Comparison of ENCODE assay signal across 18 cellular contexts in genomic region chr5:36273809-36274526, GRCh38. TPM values are rescaled to one million over a fixed set of nuclear protein-coding genes. Genes with fewer than 3 reads are reported as not detected.
DNase-seq lines count a peak whose midpoint lies in the region; TF ChIP-seq lines count a peak whose summit lies in the region.
"Had no signal": no experiment of that assay in that cellular context is flagged by ENCODE, and none has a peak within 500 bp of the region (broad histone marks: within the 10 kb centered on the region; RNA-seq: fewer than 3 reads in every experiment).

No MANE protein-coding gene starts in this region.

- no peaks in the 10 kb centered on the region for H3K27me3 Mint-ChIP-seq in nephron progenitor cell (ENCODE audit: low read depth, poor library complexity)
- H3K27me3 Mint-ChIP-seq in H9 (ENCODE audit: low read depth), result no peaks in the 10 kb centered on the region; the same call in 1 of the 2 replicates
- H3K27me3 Mint-ChIP-seq in Caco-2 (ENCODE audit: insufficient read depth, unreplicated experiment), result no peaks in the 10 kb centered on the region
- H3K27me3 Mint-ChIP-seq: activated B cell treated with CpG ODN at 0.5 μM for 24 hours had no signal

- H3K4me1 Mint-ChIP-seq in nephron progenitor cell (peaks cover 8% of the 10 kb centered on the region), H9 (peaks cover 6 to 9% of the 10 kb centered on the region in 2 experiments), Caco-2 (ENCODE audit: low read depth, unreplicated experiment) (no peaks in the 10 kb centered on the region)
- H3K4me1 Mint-ChIP-seq: naive thymus-derived CD8-positive, alpha-beta T cell had no signal

- H3K56ac ChIP-seq in H9 (ENCODE audit: insufficient read length, low read depth, low read length), result no peak overlapping the region

- H2BK15ac ChIP-seq in H9 (ENCODE audit: low read depth, low read length), result no peak overlapping the region

- H3K9me3 Mint-ChIP-seq in nephron progenitor cell (no peaks in the 10 kb centered on the region), H9 (no peaks in the 10 kb centered on the region), Caco-2 (ENCODE audit: unreplicated experiment) (no peaks in the 10 kb centered on the region)
- H3K9me3 Mint-ChIP-seq: naive thymus-derived CD8-positive, alpha-beta T cell; T-helper 1 cell treated with Interleukin-12 subunit alpha and Interleukin-12 subunit beta and Interleukin-4 antibody, amounts not matched to agents 30 μg/mL and 1 μg/mL, for 36 hours had no signal

- no peak overlapping the region for H3K4me2 ChIP-seq in H9 (ENCODE audit: insufficient read depth, insufficient read length, low read length)

- POLR2A ChIA-PET in Caco-2 (lab: Charles Lee), result no interaction called here

- H3K27ac Mint-ChIP-seq in nephron progenitor cell (peak overlapping the region; percentile 74), H9 (no peak overlapping the region), Caco-2 (ENCODE audit: unreplicated experiment) (no peak overlapping the region)
- H3K27ac Mint-ChIP-seq: activated B cell treated with CpG ODN at 0.5 μM for 24 hours; naive thymus-derived CD8-positive, alpha-beta T cell; T-helper 1 cell treated with Interleukin-12 subunit alpha and Interleukin-12 subunit beta and Interleukin-4 antibody, amounts not matched to agents 30 μg/mL and 1 μg/mL, for 36 hours had no signal

- no peak overlapping the region for H4K5ac ChIP-seq in H9 (ENCODE audit: insufficient read length, low read depth, low read length)

- DNase-seq in GF-D8 (lab: John Stamatoyannopoulos, UW) (peak; percentile 17), NB4 (ENCODE audit: low read depth) (peak; percentile 72), nephron progenitor cell (no peak), H9 (no peak), DMS53 treated with DMSO at 0.1 percent for 48 hours (lab: John Stamatoyannopoulos, UW; ENCODE audit: unreplicated experiment) (no peak), Caco-2 (no peak)
- no peak for DNase-seq in activated CD4-positive, alpha-beta T cell treated with anti-CD3 and anti-CD28 coated beads, Interleukin-2, amount 50 U/mL, for 1 hour
- DNase-seq: activated B cell treated with CpG ODN at 0.5 μM for 24 hours; activated CD8-positive, alpha-beta memory T cell treated with anti-CD3 and anti-CD28 coated beads for 24 hours; EL; mammary epithelial cell; naive thymus-derived CD8-positive, alpha-beta T cell; NCI-H1092; NCI-H69 had no signal

- no peak overlapping the region for H2BK12ac ChIP-seq in H9 (ENCODE audit: insufficient read length, low read depth, low read length)

- H2BK20ac ChIP-seq in H9 (ENCODE audit: low read depth, low read length, poor library complexity, severe bottlenecking), result no peak overlapping the region

- H2BK5ac ChIP-seq in H9 (ENCODE audit: insufficient read length, low read length), result no peak overlapping the region

- intact Hi-C loops in Caco-2 (cut with micrococcal nuclease; ENCODE audit: unreplicated experiment), result no loop called here

- no peak overlapping the region for H3K4me3 Mint-ChIP-seq in nephron progenitor cell
- no peak overlapping the region for H3K4me3 Mint-ChIP-seq in H9
- no peak overlapping the region for H3K4me3 Mint-ChIP-seq in Caco-2 (ENCODE audit: unreplicated experiment)
- H3K4me3 Mint-ChIP-seq: activated B cell treated with CpG ODN at 0.5 μM for 24 hours; naive thymus-derived CD8-positive, alpha-beta T cell; T-helper 1 cell treated with Interleukin-12 subunit alpha and Interleukin-12 subunit beta and Interleukin-4 antibody, amounts not matched to agents 30 μg/mL and 1 μg/mL, for 36 hours had no signal

- no peaks in the 10 kb centered on the region for H3K79me1 ChIP-seq in H9 (ENCODE audit: insufficient read depth, low read depth, low read length, poor library complexity, severe bottlenecking)

- H3T11ph ChIP-seq in H9 (ENCODE audit: low read length), result no peak overlapping the region

- no peaks in the 10 kb centered on the region for H3K79me2 ChIP-seq in H9 (ENCODE audit: insufficient read depth, low read length)

- H3K23ac ChIP-seq in H9 (ENCODE audit: insufficient read length, low read depth, low read length), result no peak overlapping the region

- H2AFZ ChIP-seq in H9 (ENCODE audit: low read length), result no peak overlapping the region

- no peak overlapping the region for H4K8ac ChIP-seq in H9 (replicated peaks; ENCODE audit: insufficient read length, low read depth, low read length)

- WGBS in H9 (ENCODE audit: extremely low coverage, insufficient read length, low lambda C conversion rate), result no CpG with 5 or more reads among the region's 6 CpGs

- H3K9ac ChIP-seq in H9 (ENCODE audit: extremely low read depth, insufficient read length, low read length), result no peak overlapping the region

- no peaks in the 10 kb centered on the region for H3K36me3 ChIP-seq in Caco-2 (ENCODE audit: control insufficient read depth, insufficient read depth, low read length)
- H3K36me3 ChIP-seq: breast epithelium had no signal

- no peak overlapping the region for H3K18ac ChIP-seq in H9 (ENCODE audit: insufficient read length, low read depth, low read length)

- H2AK5ac ChIP-seq in H9 (ENCODE audit: insufficient read length, low read length), result no peak overlapping the region

- H4K20me1 ChIP-seq in H9 (ENCODE audit: control insufficient read depth, insufficient read depth, insufficient read length), result no peaks in the 10 kb centered on the region

- H3K27me3 ChIP-seq in H9 (ENCODE audit: insufficient read depth, low read length) (no peaks in the 10 kb centered on the region), Caco-2 (replicated peaks; ENCODE audit: control insufficient read depth, insufficient read depth, low read length) (no peaks in the 10 kb centered on the region)
- H3K27me3 ChIP-seq: breast epithelium had no signal

- no peaks in the 10 kb centered on the region for H3K9me3 ChIP-seq in H9 (ENCODE audit: control insufficient read depth, low read depth, low read length)
- no peaks in the 10 kb centered on the region for H3K9me3 ChIP-seq in Caco-2
- H3K9me3 ChIP-seq: breast epithelium had no signal

- no peak overlapping the region for H2BK120ac ChIP-seq in H9 (ENCODE audit: low read depth, low read length, poor library complexity, severe bottlenecking)

- H3K4me1 ChIP-seq in H9 (ENCODE audit: insufficient read depth, low read length) (no peaks in the 10 kb centered on the region), Caco-2 (no peaks in the 10 kb centered on the region)
- H3K4me1 ChIP-seq: breast epithelium had no signal

- H4K91ac ChIP-seq in H9 (ENCODE audit: insufficient read length, low read depth, low read length), result no peak overlapping the region

- TF ChIP-seq POLR2A in NB4 (IDR thresholded peaks at IDR 0.05; ENCODE audit: extremely low read depth, insufficient read length), result no peak

- BruUV-seq in Caco-2 (replicated peaks; lab: Mats Ljungman, UMichigan), result no TSS peak

- TF ChIP-seq CTCF in NB4 (IDR thresholded peaks at IDR 0.05; ENCODE audit: low read depth, low read length), result no peak
- no peak for TF ChIP-seq CTCF in nephron progenitor cell (IDR thresholded peaks at IDR 0.05)
- TF ChIP-seq CTCF in H9 (conservative IDR thresholded peaks at IDR 0.05), result no peak
- no peak for TF ChIP-seq CTCF in Caco-2 (IDR thresholded peaks at IDR 0.05; ENCODE audit: insufficient read depth in 1 of 2, low read depth in 1 of 2, low read length in 1 of 2, severe bottlenecking in 1 of 2, unreplicated experiment in 1 of 2)

- no peaks in the 10 kb centered on the region for H3K23me2 ChIP-seq in H9 (ENCODE audit: insufficient read length, low read depth, low read length, poor library complexity, severe bottlenecking)

- CTCF ChIA-PET in Caco-2 (lab: Charles Lee), result no interaction called here

- no peaks in the 10 kb centered on the region for H3K36me3 Mint-ChIP-seq in nephron progenitor cell (ENCODE audit: low read depth)
- no peaks in the 10 kb centered on the region for H3K36me3 Mint-ChIP-seq in H9 (ENCODE audit: insufficient read depth in 1 of 3, low read depth in 3 of 3)
- no peaks in the 10 kb centered on the region for H3K36me3 Mint-ChIP-seq in Caco-2 (ENCODE audit: insufficient read depth, unreplicated experiment)
- H3K36me3 Mint-ChIP-seq: naive thymus-derived CD8-positive, alpha-beta T cell had no signal

- H3K14ac ChIP-seq in H9 (ENCODE audit: insufficient read depth, low read length), result no peak overlapping the region

- no peak overlapping the region for H3K4ac ChIP-seq in H9 (ENCODE audit: low read depth, low read length)

- H3K4me3 ChIP-seq in NB4 (ENCODE audit: low read depth, low read length) (peak overlapping the region; percentile 27), Caco-2 (ENCODE audit: low read depth, low read length) (no peak overlapping the region)
- H3K4me3 ChIP-seq: breast epithelium had no signal

- H3K27ac ChIP-seq in cingulate gyrus (ENCODE audit: low read depth, low read length) (peak overlapping the region; percentile 51), H9 (ENCODE audit: insufficient read length, low read depth, low read length) (no peak overlapping the region)
- H3K27ac ChIP-seq: breast epithelium had no signal

RNA-seq across cellular contexts. Expression of gene RANBP3L, which starts 27.7 kb away (rescaled TPM):
- total RNA-seq in H9 (2021) (not detected in 2 replicates), Caco-2 (2022) (0.20 TPM in 1 of 2 replicates, not detected in the other)
- total RNA-seq: mammary epithelial cell; naive thymus-derived CD8-positive, alpha-beta T cell; pulmonary artery endothelial cell had no signal

RNA-seq across cellular contexts. Expression of gene NADK2, which starts 32.2 kb away (rescaled TPM):
- total RNA-seq in H9 (2021) (12.2 and 12.4 TPM in 2 replicates), Caco-2 (2022) (71.6 and 79.4 TPM in 2 replicates)

Comparison
In these comparisons a context has a peak if more than half of its experiments do, and no peak if none do; other contexts are left out.
1. DNase-seq: peak in GF-D8 (single experiment) and NB4 (single experiment); none in nephron progenitor cell (single experiment), activated CD4-positive, alpha-beta T cell treated with anti-CD3 and anti-CD28 coated beads, Interleukin-2, amount 50 U/mL, for 1 hour (single experiment), H9 (single experiment), DMS53 treated with DMSO at 0.1 percent for 48 hours (single experiment) and Caco-2 (0 of 2).